ENCODE assay signal across 32 cellular contexts in genomic region chr6:12304487-12304886, GRCh38. TPM values are rescaled to one million over a fixed set of nuclear protein-coding genes. Genes with fewer than 3 reads are reported as not detected.
"Had no signal": no experiment of that assay in that cellular context is flagged by ENCODE, and none has a peak within 500 bp of the region (broad histone marks: within the 10 kb centered on the region; RNA-seq: fewer than 3 reads in every experiment).

No MANE protein-coding gene starts in this region.

- H3K4me3 ChIP-seq: adrenal gland, colonic mucosa, esophagus muscularis mucosa, gastroesophageal sphincter, heart right ventricle, hepatocyte had no signal

- H3K9me3 ChIP-seq: adrenal gland, colonic mucosa, esophagus muscularis mucosa, gastroesophageal sphincter had no signal

- ATAC-seq: activated CD4-positive, CD25-positive, alpha-beta regulatory T cell treated with anti-CD3 and anti-CD28 coated beads, Interleukin-2, amount 50 U/mL, for 24 hours; activated naive CD8-positive, alpha-beta T cell treated with anti-CD3 and anti-CD28 coated beads, Interleukin-2, amount 50 U/mL, for 24 hours; activated T-cell treated with anti-CD3 and anti-CD28 coated beads, Interleukin-2, amount 50 U/mL, for 72 hours; gastroesophageal sphincter; heart right ventricle; T-helper 17 cell had no signal

- FAIRE-seq: endometrium, endothelial cell of umbilical vein had no signal

- H3K79me2 ChIP-seq: hepatocyte had no signal

- DNase-seq: activated B cell treated with CpG ODN at 0.5 μM for 24 hours; activated CD4-positive, alpha-beta memory T cell treated with anti-CD3 and anti-CD28 coated beads, Interleukin-2, amount 10 ng/mL, durations not matched to agents 7 days and 5 days; activated CD4-positive, alpha-beta T cell treated with anti-CD3 and anti-CD28 coated beads for 48 hours; activated CD4-positive, alpha-beta T cell treated with anti-CD3 and anti-CD28 coated beads, Interleukin-2, amount 50 U/mL, for 4 hours; activated CD8-positive, alpha-beta memory T cell treated with anti-CD3 and anti-CD28 coated beads, Interleukin-2, amount 50 U/mL, for 48 hours; activated gamma-delta T cell; activated naive CD4-positive, alpha-beta T cell; activated naive CD4-positive, alpha-beta T cell treated with anti-CD3 and anti-CD28 coated beads, Interleukin-2, amount 50 U/mL, for 16 hours; activated naive CD8-positive, alpha-beta T cell treated with anti-CD3 and anti-CD28 coated beads for 36 hours; activated naive CD8-positive, alpha-beta T cell treated with anti-CD3 and anti-CD28 coated beads, Interleukin-2, amount 50 U/mL, for 24 hours; activated T-cell treated with anti-CD3 and anti-CD28 coated beads for 4 hours; activated T-cell treated with anti-CD3 and anti-CD28 coated beads, Interleukin-2, amount 50 U/mL, for 24 hours; activated T-cell treated with anti-CD3 and anti-CD28 coated beads, Interleukin-2, amount 50 U/mL, for 72 hours; adrenal gland; amygdala; aorta; caudate nucleus; colonic mucosa; effector CD8-positive, alpha-beta T cell; erythroblast; foreskin melanocyte; heart right ventricle; T-helper 1 cell; T-helper 17 cell; T1000; WERI-Rb-1 had no signal

- H3K27me3 ChIP-seq: adrenal gland, colonic mucosa, esophagus muscularis mucosa, gastroesophageal sphincter, heart right ventricle, hepatocyte had no signal

- H3K4me1 ChIP-seq: adrenal gland, colonic mucosa, esophagus muscularis mucosa, gastroesophageal sphincter, heart right ventricle had no signal

- H3K4me2 ChIP-seq: hepatocyte had no signal

- H3K36me3 ChIP-seq: adrenal gland, colonic mucosa, esophagus muscularis mucosa, gastroesophageal sphincter, heart right ventricle, WERI-Rb-1 had no signal

- H3K27ac ChIP-seq: adrenal gland, colonic mucosa, esophagus muscularis mucosa, gastroesophageal sphincter, heart right ventricle, hepatocyte, WERI-Rb-1 had no signal

- H2AFZ ChIP-seq: hepatocyte had no signal

RNA-seq across cellular contexts. Expression of gene EDN1, which starts 14.3 kb away (rescaled TPM):
- total RNA-seq: activated naive CD8-positive, alpha-beta T cell treated with anti-CD3 and anti-CD28 coated beads for 36 hours had no signal
